1 cellular context compared by ENCODE assay signal in the genomic region with DNA sequence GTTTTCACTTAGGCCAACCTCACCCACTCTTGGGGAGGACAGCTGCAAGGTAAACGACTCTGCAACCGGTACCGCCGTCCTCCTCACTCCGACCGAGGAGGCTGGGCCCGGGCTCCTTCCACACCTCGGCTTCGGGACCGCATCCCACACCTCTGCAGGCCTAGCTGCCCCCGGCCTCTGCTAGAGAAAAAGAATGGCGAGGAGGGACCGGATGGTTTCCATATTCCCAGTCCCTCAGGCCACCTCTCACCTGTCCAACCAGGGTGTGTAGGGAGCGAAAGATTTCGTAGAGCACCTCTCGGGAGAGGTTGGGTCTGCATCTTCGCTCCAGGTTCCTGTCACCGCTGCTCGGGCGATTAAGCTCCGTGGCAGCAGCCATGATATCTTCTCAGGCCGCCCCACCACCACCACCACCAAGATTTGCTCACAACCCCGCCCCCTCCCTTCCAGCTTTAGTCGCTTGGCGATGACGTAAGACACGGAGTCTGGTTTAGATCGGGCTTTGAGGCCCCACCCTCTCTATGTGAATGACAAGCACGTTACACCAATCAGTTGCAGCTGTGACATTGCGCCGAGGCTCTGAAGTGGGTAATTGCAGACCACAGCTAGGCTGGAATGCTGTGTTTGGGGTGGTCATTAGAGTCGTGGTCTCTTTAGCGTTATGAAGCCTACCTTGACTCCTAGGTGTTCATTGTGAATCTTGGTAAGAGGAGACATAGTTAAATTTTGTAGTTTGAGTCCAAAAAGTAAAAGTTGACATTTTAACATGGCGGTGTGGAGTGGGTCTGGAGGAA.
TF ChIP-seq lines count a peak whose summit lies in the region.

Gene MBIP, minus strand, starts transcription at position 428 of the 794 bp plus-strand sequence. Its CDS starts 49 bp downstream, at position 379.

TF ChIP-seq in K562, 482 proteins besides CTCF, POLR2A, EP300 and RAD21 (continued from another document and continues in another):
- TF ChIP-seq ZBTB1 (CRISPR knock-in tag; IDR thresholded peaks at IDR 0.05; ENCODE audit: borderline replicate concordance, low read depth), result no peak
- no peak for TF ChIP-seq ZBTB17 (CRISPR knock-in tag; IDR thresholded peaks at IDR 0.05)
- no peak for TF ChIP-seq ELF4 (CRISPR knock-in tag; IDR thresholded peaks at IDR 0.05)
- TF ChIP-seq ZNF263 (CRISPR knock-in tag; IDR thresholded peaks at IDR 0.05; ENCODE audit: borderline replicate concordance), result no peak
- peak; percentile 16 for TF ChIP-seq SP2 (IDR thresholded peaks at IDR 0.05; ENCODE audit: extremely low read depth, low read depth, low read length, poor library complexity, severe bottlenecking)
- TF ChIP-seq, protein P1, sequence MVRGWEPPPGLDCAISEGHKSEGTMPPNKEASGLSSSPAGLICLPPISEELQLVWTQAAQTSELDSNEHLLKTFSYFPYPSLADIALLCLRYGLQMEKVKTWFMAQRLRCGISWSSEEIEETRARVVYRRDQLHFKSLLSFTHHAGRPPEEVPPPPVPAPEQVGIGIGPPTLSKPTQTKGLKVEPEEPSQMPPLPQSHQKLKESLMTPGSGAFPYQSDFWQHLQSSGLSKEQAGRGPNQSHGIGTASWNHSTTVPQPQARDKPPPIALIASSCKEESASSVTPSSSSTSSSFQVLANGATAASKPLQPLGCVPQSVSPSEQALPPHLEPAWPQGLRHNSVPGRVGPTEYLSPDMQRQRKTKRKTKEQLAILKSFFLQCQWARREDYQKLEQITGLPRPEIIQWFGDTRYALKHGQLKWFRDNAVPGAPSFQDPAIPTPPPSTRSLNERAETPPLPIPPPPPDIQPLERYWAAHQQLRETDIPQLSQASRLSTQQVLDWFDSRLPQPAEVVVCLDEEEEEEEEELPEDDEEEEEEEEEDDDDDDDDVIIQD (CRISPR knock-in tag; IDR thresholded peaks at IDR 0.05), result no peak
- TF ChIP-seq NFRKB (IDR thresholded peaks at IDR 0.05; ENCODE audit: low read depth), result peak; percentile 62; the same call in 1 of the 2 replicates
- TF ChIP-seq OTX1 (CRISPR knock-in tag; IDR thresholded peaks at IDR 0.05), result no peak
- TF ChIP-seq PHF21A (IDR thresholded peaks at IDR 0.05; ENCODE audit: borderline replicate concordance, low read depth), result no peak
- no peak for TF ChIP-seq MEF2A (IDR thresholded peaks at IDR 0.05; ENCODE audit: control insufficient read depth, low read depth, low read length)
- TF ChIP-seq, protein P2, sequence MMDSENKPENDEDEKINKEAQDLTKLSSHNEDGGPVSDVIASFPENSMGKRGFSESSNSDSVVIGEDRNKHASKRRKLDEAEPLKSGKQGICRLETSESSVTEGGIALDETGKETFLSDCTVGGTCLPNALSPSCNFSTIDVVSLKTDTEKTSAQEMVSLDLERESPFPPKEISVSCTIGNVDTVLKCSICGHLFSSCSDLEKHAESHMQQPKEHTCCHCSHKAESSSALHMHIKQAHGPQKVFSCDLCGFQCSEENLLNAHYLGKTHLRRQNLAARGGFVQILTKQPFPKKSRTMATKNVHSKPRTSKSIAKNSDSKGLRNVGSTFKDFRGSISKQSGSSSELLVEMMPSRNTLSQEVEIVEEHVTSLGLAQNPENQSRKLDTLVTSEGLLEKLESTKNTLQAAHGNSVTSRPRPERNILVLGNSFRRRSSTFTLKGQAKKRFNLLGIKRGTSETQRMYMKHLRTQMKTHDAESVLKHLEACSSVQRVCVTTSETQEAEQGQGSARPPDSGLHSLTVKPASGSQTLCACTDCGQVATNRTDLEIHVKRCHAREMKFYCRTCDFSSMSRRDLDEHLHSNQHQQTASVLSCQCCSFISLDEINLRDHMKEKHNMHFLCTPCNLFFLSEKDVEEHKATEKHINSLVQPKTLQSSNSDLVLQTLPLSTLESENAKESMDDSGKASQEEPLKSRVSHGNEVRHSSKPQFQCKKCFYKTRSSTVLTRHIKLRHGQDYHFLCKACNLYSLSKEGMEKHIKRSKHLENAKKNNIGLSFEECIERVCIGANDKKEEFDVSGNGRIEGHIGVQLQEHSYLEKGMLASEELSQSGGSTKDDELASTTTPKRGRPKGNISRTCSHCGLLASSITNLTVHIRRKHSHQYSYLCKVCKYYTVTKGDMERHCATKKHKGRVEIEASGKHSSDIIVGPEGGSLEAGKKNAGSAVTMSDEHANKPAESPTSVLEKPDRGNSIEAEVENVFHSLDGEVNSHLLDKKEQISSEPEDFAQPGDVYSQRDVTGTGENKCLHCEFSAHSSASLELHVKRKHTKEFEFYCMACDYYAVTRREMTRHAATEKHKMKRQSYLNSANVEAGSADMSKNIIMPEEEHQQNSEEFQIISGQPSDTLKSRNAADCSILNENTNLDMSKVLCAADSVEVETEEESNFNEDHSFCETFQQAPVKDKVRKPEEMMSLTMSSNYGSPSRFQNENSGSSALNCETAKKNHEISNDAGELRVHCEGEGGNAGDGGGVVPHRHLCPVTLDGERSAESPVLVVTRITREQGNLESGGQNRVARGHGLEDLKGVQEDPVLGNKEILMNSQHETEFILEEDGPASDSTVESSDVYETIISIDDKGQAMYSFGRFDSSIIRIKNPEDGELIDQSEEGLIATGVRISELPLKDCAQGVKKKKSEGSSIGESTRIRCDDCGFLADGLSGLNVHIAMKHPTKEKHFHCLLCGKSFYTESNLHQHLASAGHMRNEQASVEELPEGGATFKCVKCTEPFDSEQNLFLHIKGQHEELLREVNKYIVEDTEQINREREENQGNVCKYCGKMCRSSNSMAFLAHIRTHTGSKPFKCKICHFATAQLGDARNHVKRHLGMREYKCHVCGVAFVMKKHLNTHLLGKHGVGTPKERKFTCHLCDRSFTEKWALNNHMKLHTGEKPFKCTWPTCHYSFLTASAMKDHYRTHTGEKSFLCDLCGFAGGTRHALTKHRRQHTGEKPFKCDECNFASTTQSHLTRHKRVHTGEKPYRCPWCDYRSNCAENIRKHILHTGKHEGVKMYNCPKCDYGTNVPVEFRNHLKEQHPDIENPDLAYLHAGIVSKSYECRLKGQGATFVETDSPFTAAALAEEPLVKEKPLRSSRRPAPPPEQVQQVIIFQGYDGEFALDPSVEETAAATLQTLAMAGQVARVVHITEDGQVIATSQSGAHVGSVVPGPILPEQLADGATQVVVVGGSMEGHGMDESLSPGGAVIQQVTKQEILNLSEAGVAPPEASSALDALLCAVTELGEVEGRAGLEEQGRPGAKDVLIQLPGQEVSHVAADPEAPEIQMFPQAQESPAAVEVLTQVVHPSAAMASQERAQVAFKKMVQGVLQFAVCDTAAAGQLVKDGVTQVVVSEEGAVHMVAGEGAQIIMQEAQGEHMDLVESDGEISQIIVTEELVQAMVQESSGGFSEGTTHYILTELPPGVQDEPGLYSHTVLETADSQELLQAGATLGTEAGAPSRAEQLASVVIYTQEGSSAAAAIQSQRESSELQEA (IDR thresholded peaks at IDR 0.05; ENCODE audit: low read depth), result no peak
- TF ChIP-seq, protein P3, sequence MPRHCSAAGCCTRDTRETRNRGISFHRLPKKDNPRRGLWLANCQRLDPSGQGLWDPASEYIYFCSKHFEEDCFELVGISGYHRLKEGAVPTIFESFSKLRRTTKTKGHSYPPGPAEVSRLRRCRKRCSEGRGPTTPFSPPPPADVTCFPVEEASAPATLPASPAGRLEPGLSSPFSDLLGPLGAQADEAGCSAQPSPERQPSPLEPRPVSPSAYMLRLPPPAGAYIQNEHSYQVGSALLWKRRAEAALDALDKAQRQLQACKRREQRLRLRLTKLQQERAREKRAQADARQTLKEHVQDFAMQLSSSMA (CRISPR knock-in tag; IDR thresholded peaks at IDR 0.05), result no peak
- no peak for TF ChIP-seq ZKSCAN3 (CRISPR knock-in tag; IDR thresholded peaks at IDR 0.05)
- TF ChIP-seq, protein P4, sequence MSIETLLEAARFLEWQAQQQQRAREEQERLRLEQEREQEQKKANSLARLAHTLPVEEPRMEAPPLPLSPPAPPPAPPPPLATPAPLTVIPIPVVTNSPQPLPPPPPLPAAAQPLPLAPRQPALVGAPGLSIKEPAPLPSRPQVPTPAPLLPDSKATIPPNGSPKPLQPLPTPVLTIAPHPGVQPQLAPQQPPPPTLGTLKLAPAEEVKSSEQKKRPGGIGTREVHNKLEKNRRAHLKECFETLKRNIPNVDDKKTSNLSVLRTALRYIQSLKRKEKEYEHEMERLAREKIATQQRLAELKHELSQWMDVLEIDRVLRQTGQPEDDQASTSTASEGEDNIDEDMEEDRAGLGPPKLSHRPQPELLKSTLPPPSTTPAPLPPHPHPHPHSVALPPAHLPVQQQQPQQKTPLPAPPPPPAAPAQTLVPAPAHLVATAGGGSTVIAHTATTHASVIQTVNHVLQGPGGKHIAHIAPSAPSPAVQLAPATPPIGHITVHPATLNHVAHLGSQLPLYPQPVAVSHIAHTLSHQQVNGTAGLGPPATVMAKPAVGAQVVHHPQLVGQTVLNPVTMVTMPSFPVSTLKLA (conservative IDR thresholded peaks at IDR 0.05), result peak; percentile 20 to 60; a peak in 3 of 4 replicates
- TF ChIP-seq NFE2L1 (tag; IDR thresholded peaks at IDR 0.05; ENCODE audit: borderline replicate concordance, low read depth), result no peak
- TF ChIP-seq ATF7 (IDR thresholded peaks at IDR 0.05), result peak; percentile 92
- TF ChIP-seq MAFF (IDR thresholded peaks at IDR 0.05; ENCODE audit: low read length), result no peak
- TF ChIP-seq YBX1 (IDR thresholded peaks at IDR 0.05), result no peak
- no peak for TF ChIP-seq ZNF274 (IDR thresholded peaks at IDR 0.05; ENCODE audit: borderline replicate concordance, low read depth, low read length)
- no peak for TF ChIP-seq SMARCA5 (IDR thresholded peaks at IDR 0.05)
- TF ChIP-seq ARID3A (IDR thresholded peaks at IDR 0.05; ENCODE audit: borderline replicate concordance, low read depth, low read length), result no peak
- no peak for TF ChIP-seq ZNF165 (CRISPR knock-in tag; IDR thresholded peaks at IDR 0.05; ENCODE audit: borderline replicate concordance)
- no peak for TF ChIP-seq MYNN (IDR thresholded peaks at IDR 0.05)
- TF ChIP-seq MYNN (CRISPR knock-in tag; IDR thresholded peaks at IDR 0.05), result no peak
- TF ChIP-seq ZC3H8 (IDR thresholded peaks at IDR 0.05), result no peak
- TF ChIP-seq TOE1 (IDR thresholded peaks at IDR 0.05; ENCODE audit: borderline replicate concordance), result no peak
- no peak for TF ChIP-seq TOE1 (CRISPR knock-in tag; IDR thresholded peaks at IDR 0.05; ENCODE audit: borderline replicate concordance, low read depth)
- TF ChIP-seq, protein P5, sequence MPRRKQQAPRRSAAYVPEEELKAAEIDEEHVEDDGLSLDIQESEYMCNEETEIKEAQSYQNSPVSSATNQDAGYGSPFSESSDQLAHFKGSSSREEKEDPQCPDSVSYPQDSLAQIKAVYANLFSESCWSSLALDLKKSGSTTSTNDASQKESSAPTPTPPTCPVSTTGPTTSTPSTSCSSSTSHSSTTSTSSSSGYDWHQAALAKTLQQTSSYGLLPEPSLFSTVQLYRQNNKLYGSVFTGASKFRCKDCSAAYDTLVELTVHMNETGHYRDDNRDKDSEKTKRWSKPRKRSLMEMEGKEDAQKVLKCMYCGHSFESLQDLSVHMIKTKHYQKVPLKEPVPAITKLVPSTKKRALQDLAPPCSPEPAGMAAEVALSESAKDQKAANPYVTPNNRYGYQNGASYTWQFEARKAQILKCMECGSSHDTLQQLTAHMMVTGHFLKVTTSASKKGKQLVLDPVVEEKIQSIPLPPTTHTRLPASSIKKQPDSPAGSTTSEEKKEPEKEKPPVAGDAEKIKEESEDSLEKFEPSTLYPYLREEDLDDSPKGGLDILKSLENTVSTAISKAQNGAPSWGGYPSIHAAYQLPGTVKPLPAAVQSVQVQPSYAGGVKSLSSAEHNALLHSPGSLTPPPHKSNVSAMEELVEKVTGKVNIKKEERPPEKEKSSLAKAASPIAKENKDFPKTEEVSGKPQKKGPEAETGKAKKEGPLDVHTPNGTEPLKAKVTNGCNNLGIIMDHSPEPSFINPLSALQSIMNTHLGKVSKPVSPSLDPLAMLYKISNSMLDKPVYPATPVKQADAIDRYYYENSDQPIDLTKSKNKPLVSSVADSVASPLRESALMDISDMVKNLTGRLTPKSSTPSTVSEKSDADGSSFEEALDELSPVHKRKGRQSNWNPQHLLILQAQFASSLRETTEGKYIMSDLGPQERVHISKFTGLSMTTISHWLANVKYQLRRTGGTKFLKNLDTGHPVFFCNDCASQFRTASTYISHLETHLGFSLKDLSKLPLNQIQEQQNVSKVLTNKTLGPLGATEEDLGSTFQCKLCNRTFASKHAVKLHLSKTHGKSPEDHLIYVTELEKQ (CRISPR knock-in tag; IDR thresholded peaks at IDR 0.05), result no peak
- no peak for TF ChIP-seq STAT5A (IDR thresholded peaks at IDR 0.05; ENCODE audit: borderline replicate concordance, low read length)
- peak; percentile 23; the same call in 1 of the 2 replicates for TF ChIP-seq EGR1 (conservative IDR thresholded peaks at IDR 0.05)
- TF ChIP-seq CREB3 (tag; conservative IDR thresholded peaks at IDR 0.05; ENCODE audit: low read depth), result no peak
